In genomic region chr15:67839929-67840746, GRCh38 we compare ENCODE assay signal across 8 cellular contexts. TPM values are rescaled to one million over a fixed set of nuclear protein-coding genes. Genes with fewer than 3 reads are reported as not detected.
DNase-seq lines count a peak whose midpoint lies in the region; ATAC-seq and FAIRE-seq lines count a peak whose summit lies in the region.

TSS of gene RNU6-1 (minus strand) at chr15:67840045.

- FAIRE-seq in GM18507 (lab: Jason Lieb, UNC) = peak; percentile 95

- ATAC-seq in HG02981 (IDR thresholded peaks at IDR 0.05; ENCODE audit: unreplicated experiment) = peak; percentile 74

- DNase-seq in GM18507 (ENCODE audit: extremely low spot score, insufficient read length, low read depth) = peak; percentile 80
- peak; percentile 67 for DNase-seq in NCI-H2029 treated with DMSO at 0.1 percent for 48 hours (lab: John Stamatoyannopoulos, UW)
- peak; percentile 87 for DNase-seq in T1000 (lab: John Stamatoyannopoulos, UW)
- DNase-seq in astrocyte of the hippocampus (ENCODE audit: low read depth, low spot score) = peak; percentile 95
- peak; percentile 94 for DNase-seq in hepatic stellate cell (ENCODE audit: low spot score)
- DNase-seq in renal cortical epithelial cell (ENCODE audit: low read depth) = peak; percentile 89
- DNase-seq in 8988T = no peak

RNA-seq across cellular contexts. Expression of gene RNU6-1, which starts in this region (rescaled TPM):
- not detected in 2 replicates for total RNA-seq in renal cortical epithelial cell

Comparison
In these comparisons a context has a peak if more than half of its experiments do, and no peak if none do; other contexts are left out.
1. Peak in DNase-seq in renal cortical epithelial cell; RNA of the gene not detected or under 1 TPM.